1 cellular context compared by ENCODE assay signal in the genomic region with DNA sequence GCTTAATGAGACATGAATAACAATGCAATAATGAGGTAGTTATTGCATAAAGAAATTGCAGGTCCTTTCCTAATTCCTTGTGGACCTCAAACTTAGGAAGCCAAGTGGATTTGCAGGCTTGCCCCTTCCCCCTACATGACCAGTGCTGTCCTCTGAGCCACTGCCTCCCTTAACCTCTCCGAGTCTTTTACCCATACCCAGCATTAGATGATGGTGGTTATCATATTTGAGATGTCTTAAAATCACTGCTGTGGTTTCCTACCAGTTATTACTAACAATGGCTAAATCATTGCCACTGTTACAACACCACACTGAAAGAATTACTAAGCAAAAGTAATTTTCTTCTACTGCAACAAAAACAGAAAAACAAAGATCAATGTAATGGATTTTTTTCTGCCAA.
TF ChIP-seq lines count a peak whose summit lies in the region.

No MANE protein-coding gene starts in this region.

TF ChIP-seq in H1, 55 proteins besides CTCF, POLR2A, EP300 and RAD21:
- TF ChIP-seq NRF1 (IDR thresholded peaks at IDR 0.05; ENCODE audit: low read depth, low read length) = no peak
- TF ChIP-seq SP2 (IDR thresholded peaks at IDR 0.05; ENCODE audit: low read length) = no peak
- TF ChIP-seq TCF12 (IDR thresholded peaks at IDR 0.05; ENCODE audit: low read depth, low read length) = no peak
- no peak for TF ChIP-seq SIN3A (conservative IDR thresholded peaks at IDR 0.05 in 1 of 2, IDR thresholded peaks at IDR 0.05 in 1 of 2; ENCODE audit: low read depth in 1 of 2, low read length in 2 of 2)
- TF ChIP-seq TAF7 (optimal IDR thresholded peaks at IDR 0.05; ENCODE audit: borderline replicate concordance, low read depth, low read length) = no peak
- no peak for TF ChIP-seq USF2 (IDR thresholded peaks at IDR 0.05; ENCODE audit: low read length)
- no peak for TF ChIP-seq ATF2 (IDR thresholded peaks at IDR 0.05; ENCODE audit: low read length)
- TF ChIP-seq HDAC2 (IDR thresholded peaks at IDR 0.05; ENCODE audit: borderline replicate concordance in 1 of 2, low read depth in 2 of 2, low read length in 2 of 2) = no peak
